Comparison of ENCODE assay signal across 2 cellular contexts in genomic region chr19:422917-423226, GRCh38. TPM values are rescaled to one million over a fixed set of nuclear protein-coding genes. Genes with fewer than 3 reads are reported as not detected.
"Had no signal": no experiment of that assay in that cellular context is flagged by ENCODE, and none has a peak within 500 bp of the region (broad histone marks: within the 10 kb centered on the region; RNA-seq: fewer than 3 reads in every experiment).

No MANE protein-coding gene starts in this region.

RNA-seq across cellular contexts. Expression of gene C2CD4C, which starts 13.9 kb away (rescaled TPM):
- total RNA-seq: M059J, RPMI7951 had no signal

RNA-seq across cellular contexts. Expression of gene SHC2, which starts 38.0 kb away (rescaled TPM):
- total RNA-seq: RPMI7951 had no signal
